30 cellular contexts compared by ENCODE assay signal in genomic region chr14:23882884-23883283, GRCh38.
"Had no signal": no experiment of that assay in that cellular context is flagged by ENCODE, and none has a peak within 500 bp of the region (broad histone marks: within the 10 kb centered on the region; RNA-seq: fewer than 3 reads in every experiment).

No MANE protein-coding gene starts in this region.

- H3K9me3 ChIP-seq: SJSA1 had no signal

- FAIRE-seq: bronchial epithelial cell, TTC549 had no signal

- H3K36me3 Mint-ChIP-seq: activated naive CD8-positive, alpha-beta T cell treated with anti-CD3 and anti-CD28 coated beads for 36 hours had no signal

- H3K27ac ChIP-seq: Peyer's patch, SJSA1 had no signal

- H3K4me1 Mint-ChIP-seq: activated naive CD8-positive, alpha-beta T cell treated with anti-CD3 and anti-CD28 coated beads for 36 hours; activated T-helper 17 cell treated with anti-CD3 and anti-CD28 coated beads, Interleukin-2, amount 50 U/mL, for 72 hours had no signal

- DNase-seq: activated CD4-positive, alpha-beta T cell treated with anti-CD3 and anti-CD28 coated beads, Interleukin-2, amount 10 ng/mL, durations not matched to agents 24 days and 14 days; activated CD4-positive, alpha-beta T cell treated with anti-CD3 and anti-CD28 coated beads, Interleukin-2, amount 50 U/mL, for 4 hours; activated CD8-positive, alpha-beta T cell treated with anti-CD3 and anti-CD28 coated beads for 36 hours; activated effector memory CD4-positive, alpha-beta T cell treated with anti-CD3 and anti-CD28 coated beads, Interleukin-2, amount 50 U/mL, for 16 hours; activated naive CD4-positive, alpha-beta T cell; activated naive CD4-positive, alpha-beta T cell treated with anti-CD3 and anti-CD28 coated beads, Interleukin-2, amount 50 U/mL, for 16 hours; activated naive CD8-positive, alpha-beta T cell treated with anti-CD3 and anti-CD28 coated beads for 36 hours; activated T-cell treated with anti-CD3 and anti-CD28 coated beads, Interleukin-2, amount 50 U/mL, for 1 hour; activated T-cell treated with anti-CD3 and anti-CD28 coated beads, Interleukin-2, amount 50 U/mL, for 72 hours; amniotic stem cell; aorta; caudate nucleus; cerebellar nuclear complex; NCI-H1105; NCI-H1417 treated with DMSO at 0.1 percent for 48 hours; NCI-H1930; NCI-H2081 treated with DMSO at 0.1 percent for 48 hours; NCI-H345; NCI-H524 treated with DMSO at 0.1 percent for 48 hours; PC-3; Peyer's patch; RPMI8226; SHP77 treated with DMSO at 0.1 percent for 48 hours; SK-N-SH had no signal

- H3K36me3 ChIP-seq: Peyer's patch, SJSA1 had no signal

- H3K4me2 ChIP-seq: SK-N-SH had no signal

- H3K4me3 Mint-ChIP-seq: activated CD4-positive, alpha-beta T cell treated with anti-CD3 and anti-CD28 coated beads, Interleukin-2, amount 10 ng/mL, durations not matched to agents 24 days and 14 days; activated CD8-positive, alpha-beta T cell treated with anti-CD3 and anti-CD28 coated beads for 36 hours; activated naive CD8-positive, alpha-beta T cell treated with anti-CD3 and anti-CD28 coated beads for 36 hours; activated T-cell treated with anti-CD3 and anti-CD28 coated beads, Interleukin-2, amount 50 U/mL, for 72 hours; activated T-helper 17 cell treated with anti-CD3 and anti-CD28 coated beads, Interleukin-2, amount 50 U/mL, for 72 hours; T-helper 1 cell treated with Interleukin-12 subunit alpha and Interleukin-12 subunit beta and Interleukin-4 antibody, amounts not matched to agents 30 μg/mL and 1 μg/mL, for 36 hours; T-helper 2 cell treated with Interferon-gamma antibody and Interleukin-4, amounts not matched to agents 5 μg/mL and 100 μg/mL, for 36 hours had no signal

- H3K4me1 ChIP-seq: Peyer's patch, SJSA1 had no signal

- H3K9ac ChIP-seq: SK-N-SH had no signal

- H3K9me3 Mint-ChIP-seq: activated CD4-positive, alpha-beta T cell treated with anti-CD3 and anti-CD28 coated beads, Interleukin-2, amount 10 ng/mL, durations not matched to agents 24 days and 14 days; activated CD8-positive, alpha-beta T cell treated with anti-CD3 and anti-CD28 coated beads for 36 hours had no signal

- H3K27me3 ChIP-seq: Peyer's patch had no signal

- H3K27ac Mint-ChIP-seq: activated CD4-positive, alpha-beta T cell treated with anti-CD3 and anti-CD28 coated beads, Interleukin-2, amount 10 ng/mL, durations not matched to agents 24 days and 14 days; activated CD8-positive, alpha-beta T cell treated with anti-CD3 and anti-CD28 coated beads for 36 hours; activated naive CD8-positive, alpha-beta T cell treated with anti-CD3 and anti-CD28 coated beads for 36 hours; activated T-cell treated with anti-CD3 and anti-CD28 coated beads, Interleukin-2, amount 50 U/mL, for 72 hours; activated T-helper 17 cell treated with anti-CD3 and anti-CD28 coated beads, Interleukin-2, amount 50 U/mL, for 72 hours; T-helper 1 cell treated with Interleukin-12 subunit alpha and Interleukin-12 subunit beta and Interleukin-4 antibody, amounts not matched to agents 30 μg/mL and 1 μg/mL, for 36 hours; T-helper 2 cell treated with Interferon-gamma antibody and Interleukin-4, amounts not matched to agents 5 μg/mL and 100 μg/mL, for 36 hours had no signal

- H3K4me3 ChIP-seq: Peyer's patch, SJSA1 had no signal

- ATAC-seq: activated CD8-positive, alpha-beta T cell treated with anti-CD3 and anti-CD28 coated beads for 36 hours; activated T-cell treated with anti-CD3 and anti-CD28 coated beads, Interleukin-2, amount 50 U/mL, for 72 hours; activated T-helper 17 cell treated with anti-CD3 and anti-CD28 coated beads, Interleukin-2, amount 50 U/mL, for 72 hours; PC-3 had no signal
